Comparison of ENCODE assay signal across 1 cellular context in the genomic region with DNA sequence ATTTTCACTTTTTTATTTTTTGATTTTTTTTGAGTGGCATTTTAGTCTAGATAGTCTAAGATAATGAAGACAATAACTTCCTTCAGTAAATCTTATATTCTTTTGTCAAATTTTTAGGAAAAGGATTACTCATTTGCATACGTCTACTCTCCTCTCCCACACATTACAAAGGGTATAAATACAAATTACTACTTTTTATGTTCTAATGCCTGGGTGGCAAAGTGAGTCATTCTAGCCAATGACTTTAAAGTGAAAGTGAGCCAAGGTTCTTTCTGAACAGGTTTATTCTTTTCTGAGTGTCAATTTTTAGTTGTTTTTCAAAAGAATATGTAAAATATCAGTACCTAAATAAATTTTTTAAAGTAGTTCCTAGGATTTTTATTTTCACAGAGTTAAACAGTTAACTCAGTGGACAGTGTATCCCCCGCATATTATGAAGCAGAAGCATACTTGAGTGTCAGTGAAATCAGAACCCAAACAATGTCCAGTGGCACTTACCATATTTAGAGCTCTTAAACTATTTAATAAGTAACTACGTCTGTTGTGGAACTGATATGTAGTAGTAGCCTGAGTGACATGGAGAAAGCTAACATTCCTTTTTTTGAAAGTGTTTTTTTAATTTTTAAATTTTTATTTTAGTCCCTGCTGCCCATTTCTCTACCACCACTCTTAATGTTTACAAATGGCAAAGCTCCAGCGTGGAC.
TF ChIP-seq lines count a peak whose summit lies in the region.

No MANE protein-coding gene starts in this region.

TF ChIP-seq in SK-N-SH treated with all-trans-retinoic acid at 6 μM for 48 hours, 23 proteins besides CTCF, POLR2A, EP300 and RAD21 (continued from another document):
- TF ChIP-seq, protein P1, sequence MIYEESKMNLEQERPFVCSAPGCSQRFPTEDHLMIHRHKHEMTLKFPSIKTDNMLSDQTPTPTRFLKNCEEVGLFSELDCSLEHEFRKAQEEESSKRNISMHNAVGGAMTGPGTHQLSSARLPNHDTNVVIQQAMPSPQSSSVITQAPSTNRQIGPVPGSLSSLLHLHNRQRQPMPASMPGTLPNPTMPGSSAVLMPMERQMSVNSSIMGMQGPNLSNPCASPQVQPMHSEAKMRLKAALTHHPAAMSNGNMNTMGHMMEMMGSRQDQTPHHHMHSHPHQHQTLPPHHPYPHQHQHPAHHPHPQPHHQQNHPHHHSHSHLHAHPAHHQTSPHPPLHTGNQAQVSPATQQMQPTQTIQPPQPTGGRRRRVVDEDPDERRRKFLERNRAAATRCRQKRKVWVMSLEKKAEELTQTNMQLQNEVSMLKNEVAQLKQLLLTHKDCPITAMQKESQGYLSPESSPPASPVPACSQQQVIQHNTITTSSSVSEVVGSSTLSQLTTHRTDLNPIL (CRISPR knock-in tag; IDR thresholded peaks at IDR 0.05; ENCODE audit: low read depth) = no peak
- TF ChIP-seq ISL1 (CRISPR knock-in tag; IDR thresholded peaks at IDR 0.05) (no peak), ARNTL (CRISPR knock-in tag; IDR thresholded peaks at IDR 0.05; ENCODE audit: borderline replicate concordance, low read depth) (no peak), CSRNP3 (CRISPR knock-in tag; IDR thresholded peaks at IDR 0.05) (no peak), BACH2 (CRISPR knock-in tag; IDR thresholded peaks at IDR 0.05; ENCODE audit: borderline replicate concordance) (no peak), ESRRG (CRISPR knock-in tag; IDR thresholded peaks at IDR 0.05) (no peak), ZNF8 (CRISPR knock-in tag; IDR thresholded peaks at IDR 0.05) (no peak)
TF ChIP-seq in SK-N-SH treated with all-trans-retinoic acid at 6 μM for 48 hours: peak in this region for 0.
